Comparison of ENCODE assay signal across 9 cellular contexts in the genomic region with DNA sequence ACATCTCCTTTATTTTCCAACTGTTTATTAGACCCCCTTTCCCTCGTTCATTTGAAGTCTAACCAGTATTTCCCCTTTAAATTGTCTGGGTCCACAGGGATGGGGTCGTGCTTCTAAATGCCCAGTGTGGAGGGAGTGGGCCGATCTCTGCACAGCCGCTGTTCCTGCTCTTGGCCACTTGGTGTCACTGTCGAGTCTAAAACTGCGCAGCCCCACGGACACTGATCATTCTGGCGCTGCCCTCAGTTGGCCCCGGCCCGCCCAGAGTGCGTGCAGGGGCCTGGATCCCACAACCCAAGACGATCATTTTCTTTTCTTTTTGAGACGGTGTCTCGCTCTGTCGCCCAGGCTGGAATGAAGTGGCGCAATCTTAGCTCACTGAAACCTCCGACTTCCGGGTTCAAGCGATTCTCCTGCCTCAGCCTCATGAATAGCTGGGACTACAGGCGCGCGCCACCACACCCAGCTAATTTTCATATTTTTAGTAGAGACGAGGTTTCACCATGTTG. TPM values are rescaled to one million over a fixed set of nuclear protein-coding genes. Genes with fewer than 3 reads are reported as not detected.
DNase-seq lines count a peak whose midpoint lies in the region; ATAC-seq and TF ChIP-seq lines count a peak whose summit lies in the region.
"Had no signal": no experiment of that assay in that cellular context is flagged by ENCODE, and none has a peak within 500 bp of the region (broad histone marks: within the 10 kb centered on the region; RNA-seq: fewer than 3 reads in every experiment).

No MANE protein-coding gene starts in this region.

- H3K9me3 Mint-ChIP-seq in brain = no peaks in the 10 kb centered on the region
- H3K9me3 Mint-ChIP-seq: activated naive CD4-positive, alpha-beta T cell treated with anti-CD3 and anti-CD28 coated beads, Interleukin-2, amount 50 U/mL, for 24 hours had no signal

- no peak overlapping the region for H3K4me3 ChIP-seq in H7 (ENCODE audit: insufficient read depth, low read depth, low read length)

- DNase-seq in Caki2 (ENCODE audit: low read depth) (peak; percentile 57), H7 (peak; percentile 91), NCI-H1694 (lab: John Stamatoyannopoulos, UW) (peak; percentile 50), UCSD-AML1 (lab: John Stamatoyannopoulos, UW; ENCODE audit: unreplicated experiment) (peak; percentile 80), iPS-NIHi7 (ENCODE audit: extremely low spot score) (peak; percentile 93)
- peak; percentile 34 to 76 (median 46) for DNase-seq in stimulated activated CD4-positive, alpha-beta T cell treated with anti-CD3 and anti-CD28 coated beads, Interleukin-12 subunit alpha, Interleukin-12 subunit beta, amount 100 ng/mL, for 48 hours (ENCODE audit: low read depth in 2 of 3, low spot score in 1 of 3)

- H3K27me3 ChIP-seq in H7 (ENCODE audit: control insufficient read depth, insufficient read depth, low read length) = no peaks in the 10 kb centered on the region

- ATAC-seq in HG03378 (IDR thresholded peaks at IDR 0.05; ENCODE audit: unreplicated experiment) = no peak

- H3K4me3 Mint-ChIP-seq in brain = peak overlapping the region in 2 of 5 experiments; percentile 12 to 13
- H3K4me3 Mint-ChIP-seq: activated naive CD4-positive, alpha-beta T cell treated with anti-CD3 and anti-CD28 coated beads, Interleukin-2, amount 50 U/mL, for 24 hours had no signal

- no peaks in the 10 kb centered on the region for H3K36me3 Mint-ChIP-seq in brain
- H3K36me3 Mint-ChIP-seq: activated naive CD4-positive, alpha-beta T cell treated with anti-CD3 and anti-CD28 coated beads, Interleukin-2, amount 50 U/mL, for 24 hours had no signal

- in situ Hi-C loops in Caki2 (cut with HindIII; ENCODE audit: low pct_unique_long_range_greater_than_20kb, low sequenced_read_pairs) = no loop called here

- peaks cover 18% of the 10 kb centered on the region for H3K27me3 Mint-ChIP-seq in brain
- H3K27me3 Mint-ChIP-seq: activated naive CD4-positive, alpha-beta T cell treated with anti-CD3 and anti-CD28 coated beads, Interleukin-2, amount 50 U/mL, for 24 hours had no signal

- peak; percentile 93 for TF ChIP-seq CTCF in brain (conservative IDR thresholded peaks at IDR 0.05)

- peaks cover 5% of the 10 kb centered on the region for H3K4me1 Mint-ChIP-seq in brain

- peak overlapping the region in 1 of 5 experiments; percentile 1 for H3K27ac Mint-ChIP-seq in brain
- H3K27ac Mint-ChIP-seq: activated naive CD4-positive, alpha-beta T cell treated with anti-CD3 and anti-CD28 coated beads, Interleukin-2, amount 50 U/mL, for 24 hours had no signal

- H3K36me3 ChIP-seq in H7 (replicated peaks; ENCODE audit: control insufficient read depth, insufficient read depth, low read length) = no peaks in the 10 kb centered on the region

RNA-seq across cellular contexts. Expression of a gene that starts 12.0 kb away (rescaled TPM):
- total RNA-seq in Caki2 (2014; rRNA removed; shearing (Covaris generic); ENCODE audit: low replicate concordance) = not detected in 2 replicates
- total RNA-seq in H7 (2014; rRNA removed; shearing (Covaris generic)) = not detected in 2 replicates
- polyA plus RNA-seq in brain (ENCODE audit: insufficient read depth, low read depth, low replicate concordance) = not detected

RNA-seq across cellular contexts. Expression of a gene that starts 50.2 kb away (rescaled TPM):
- total RNA-seq in Caki2 (2014; rRNA removed; shearing (Covaris generic); ENCODE audit: low replicate concordance) = 53.6 and 60.5 TPM in 2 replicates
- 54.8 and 57.7 TPM in 2 replicates for total RNA-seq in H7 (2014; rRNA removed; shearing (Covaris generic))
- 240 TPM for polyA plus RNA-seq in brain (ENCODE audit: insufficient read depth, low read depth, low replicate concordance)
